ENCODE assay signal across 12 cellular contexts in the genomic region with DNA sequence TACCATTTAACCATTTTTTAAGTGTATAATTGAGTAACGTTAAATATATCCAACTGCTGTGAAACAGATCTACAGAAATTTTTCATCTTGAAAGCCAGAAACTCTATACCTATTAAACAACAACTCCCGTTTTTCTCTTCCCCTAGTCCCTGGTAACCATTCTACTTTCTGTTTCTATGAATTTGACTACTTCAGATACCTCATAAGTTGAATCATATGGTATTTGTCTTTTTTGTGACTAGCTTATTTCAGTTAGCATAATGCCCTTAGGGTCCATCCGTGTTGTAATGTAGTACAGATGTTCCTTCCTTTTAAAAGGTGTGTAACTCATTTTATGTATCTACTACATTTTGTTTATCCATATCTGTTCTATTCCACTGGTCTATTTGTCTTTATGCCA. TPM values are rescaled to one million over a fixed set of nuclear protein-coding genes. Genes with fewer than 3 reads are reported as not detected.
A peak's percentile ranks its signal among the peaks of the same experiment; 100 is the strongest.
DNase-seq lines count a peak whose midpoint lies in the region; ATAC-seq and TF ChIP-seq lines count a peak whose summit lies in the region.
"Had no signal": no experiment of that assay in that cellular context is flagged by ENCODE, and none has a peak within 500 bp of the region (broad histone marks: within the 10 kb centered on the region; RNA-seq: fewer than 3 reads in every experiment).

No MANE protein-coding gene starts in this region.

- CTCF ChIA-PET in MCF 10A (lab: Yijun Ruan, JAX): interaction anchor here (1.1 to 1.2 kb wide), 2 partner anchors 11 to 26 kb away, joined by 3 read pairs; no protein-coding TSS in a partner anchor

- no peak overlapping the region for H3K27ac Mint-ChIP-seq in MCF 10A (ENCODE audit: low read depth, unreplicated experiment)
- peak overlapping the region; percentile 70 for H3K27ac Mint-ChIP-seq in activated T-helper 1 cell treated with anti-CD3 and anti-CD28 coated beads, Interleukin-12 subunit alpha, Interleukin-12 subunit beta, Interleukin-2, Interleukin-4 antibody, amounts not matched to agents 30 ng/mL and 10 ng/mL and 1 ng/mL, durations not matched to agents 14 hours and 24 hours and 36 hours
- peak overlapping the region; percentile 2 for H3K27ac Mint-ChIP-seq in type B pancreatic cell

- H3K4me3 Mint-ChIP-seq in MCF 10A (ENCODE audit: unreplicated experiment) (no peak overlapping the region), type B pancreatic cell (no peak overlapping the region)
- H3K4me3 Mint-ChIP-seq in activated T-helper 1 cell treated with anti-CD3 and anti-CD28 coated beads, Interleukin-12 subunit alpha, Interleukin-12 subunit beta, Interleukin-2, Interleukin-4 antibody, amounts not matched to agents 30 ng/mL and 10 ng/mL and 1 ng/mL, durations not matched to agents 14 hours and 24 hours and 36 hours: peak overlapping the region; percentile 31

- H3K9me3 Mint-ChIP-seq in MCF 10A (ENCODE audit: unreplicated experiment): no peaks in the 10 kb centered on the region
- H3K9me3 Mint-ChIP-seq in activated T-helper 1 cell treated with anti-CD3 and anti-CD28 coated beads, Interleukin-12 subunit alpha, Interleukin-12 subunit beta, Interleukin-2, Interleukin-4 antibody, amounts not matched to agents 30 ng/mL and 10 ng/mL and 1 ng/mL, durations not matched to agents 14 hours and 24 hours and 36 hours: no peaks in the 10 kb centered on the region
- peaks cover 3% of the 10 kb centered on the region for H3K9me3 Mint-ChIP-seq in type B pancreatic cell

- peak; percentile 54 for DNase-seq in MCF 10A (ENCODE audit: unreplicated experiment)
- DNase-seq in breast epithelium (ENCODE audit: low spot score in 2 of 2): no peak
- DNase-seq in activated T-helper 1 cell treated with anti-CD3 and anti-CD28 coated beads, Interleukin-12 subunit alpha, Interleukin-12 subunit beta, Interleukin-2, Interleukin-4 antibody, amounts not matched to agents 30 ng/mL and 10 ng/mL and 1 ng/mL, durations not matched to agents 14 hours and 24 hours and 36 hours (ENCODE audit: low spot score): no peak
- DNase-seq in type B pancreatic cell (ENCODE audit: extremely low spot score, unreplicated experiment): no peak
- DNase-seq in amygdala (lab: John Stamatoyannopoulos, UW): no peak
- no peak for DNase-seq in NCI-H1048 (lab: John Stamatoyannopoulos, UW)
- DNase-seq: adrenal gland; NK-92 treated with Interleukin-12 subunit alpha and Interleukin-12 subunit beta, amount 100 ng/mL, for 24 hours; stimulated activated CD4-positive, alpha-beta T cell treated with anti-CD3 and anti-CD28 coated beads, Interleukin-2, amount 100 ng/mL, for 24 hours had no signal

- H3K27ac ChIP-seq in breast epithelium: no peak overlapping the region
- H3K27ac ChIP-seq: adrenal gland, thoracic aorta had no signal

- no TSS peak for BruUV-seq in MCF 10A (replicated peaks; lab: Mats Ljungman, UMichigan)

- no peaks in the 10 kb centered on the region for H3K36me3 ChIP-seq in breast epithelium
- H3K36me3 ChIP-seq: adrenal gland, thoracic aorta had no signal

- TF ChIP-seq CTCF in MCF 10A (IDR thresholded peaks at IDR 0.05; ENCODE audit: unreplicated experiment) (no peak), breast epithelium (IDR thresholded peaks at IDR 0.05) (no peak), type B pancreatic cell (conservative IDR thresholded peaks at IDR 0.05) (no peak)

- H3K36me3 Mint-ChIP-seq in MCF 10A (ENCODE audit: insufficient read depth, unreplicated experiment): peaks cover 7% of the 10 kb centered on the region
- H3K36me3 Mint-ChIP-seq in activated T-helper 1 cell treated with anti-CD3 and anti-CD28 coated beads, Interleukin-12 subunit alpha, Interleukin-12 subunit beta, Interleukin-2, Interleukin-4 antibody, amounts not matched to agents 30 ng/mL and 10 ng/mL and 1 ng/mL, durations not matched to agents 14 hours and 24 hours and 36 hours (ENCODE audit: low read depth): peaks cover 6% of the 10 kb centered on the region
- peaks cover 12% of the 10 kb centered on the region for H3K36me3 Mint-ChIP-seq in type B pancreatic cell

- H3K9me3 ChIP-seq in breast epithelium: no peaks in the 10 kb centered on the region
- H3K9me3 ChIP-seq: adrenal gland, thoracic aorta had no signal

- H3K4me1 Mint-ChIP-seq in MCF 10A (ENCODE audit: insufficient read depth, unreplicated experiment) (peaks cover 16% of the 10 kb centered on the region), type B pancreatic cell (ENCODE audit: unreplicated experiment) (peaks cover 3% of the 10 kb centered on the region)
- H3K4me1 Mint-ChIP-seq in activated T-helper 1 cell treated with anti-CD3 and anti-CD28 coated beads, Interleukin-12 subunit alpha, Interleukin-12 subunit beta, Interleukin-2, Interleukin-4 antibody, amounts not matched to agents 30 ng/mL and 10 ng/mL and 1 ng/mL, durations not matched to agents 14 hours and 24 hours and 36 hours (ENCODE audit: low read depth): peaks cover 44% of the 10 kb centered on the region

- H3K4me3 ChIP-seq in breast epithelium: no peak overlapping the region
- H3K4me3 ChIP-seq: adrenal gland, thoracic aorta had no signal

- intact Hi-C loops in MCF 10A (cut with micrococcal nuclease) (no loop called here), breast epithelium (cut with DNase I; ENCODE audit: low total_unique reads) (no loop called here)
- intact Hi-C loops in activated T-helper 1 cell treated with anti-CD3 and anti-CD28 coated beads, Interleukin-12 subunit alpha, Interleukin-12 subunit beta, Interleukin-2, Interleukin-4 antibody, amounts not matched to agents 30 ng/mL and 10 ng/mL and 1 ng/mL, durations not matched to agents 14 hours and 24 hours and 36 hours (cut with micrococcal nuclease): loop anchor here (10.0 kb wide), 1 partner anchor 55 kb away; no protein-coding TSS in a partner anchor

- peaks cover 0 to 8% of the 10 kb centered on the region in 2 donors for H3K27me3 ChIP-seq in breast epithelium
- H3K27me3 ChIP-seq: adrenal gland had no signal

- H3K4me1 ChIP-seq in breast epithelium: no peaks in the 10 kb centered on the region
- H3K4me1 ChIP-seq: adrenal gland had no signal

- H3K27me3 Mint-ChIP-seq in MCF 10A (ENCODE audit: insufficient read depth, unreplicated experiment) (no peaks in the 10 kb centered on the region), type B pancreatic cell (no peaks in the 10 kb centered on the region)
- H3K27me3 Mint-ChIP-seq in activated T-helper 1 cell treated with anti-CD3 and anti-CD28 coated beads, Interleukin-12 subunit alpha, Interleukin-12 subunit beta, Interleukin-2, Interleukin-4 antibody, amounts not matched to agents 30 ng/mL and 10 ng/mL and 1 ng/mL, durations not matched to agents 14 hours and 24 hours and 36 hours (ENCODE audit: insufficient read depth): no peaks in the 10 kb centered on the region

- TF ChIP-seq POLR2A in breast epithelium (IDR thresholded peaks at IDR 0.05): no peak

- POLR2A ChIA-PET in MCF 10A (lab: Yijun Ruan, JAX): interaction anchor here (1.0 to 1.7 kb wide), 4 partner anchors 20 to 174 kb away, joined by 3 to 5 read pairs (median 4); no protein-coding TSS in a partner anchor

- ATAC-seq in HG03039 (IDR thresholded peaks at IDR 0.05; ENCODE audit: unreplicated experiment) (peak; percentile 61), GM19324 (IDR thresholded peaks at IDR 0.05; ENCODE audit: low FRiP score, unreplicated experiment) (no peak)

RNA-seq across cellular contexts. Expression of gene STAG2, which starts 48.7 kb away (rescaled TPM):
- total RNA-seq in MCF 10A (2022): 71.5 and 80.7 TPM in 2 replicates
- total RNA-seq in breast epithelium: 100 to 1,000 TPM in 1 of 3 donors, 10 to 100 TPM in 2; 79.2 to 114 (median 83.2) TPM
- total RNA-seq in activated T-helper 1 cell treated with anti-CD3 and anti-CD28 coated beads, Interleukin-12 subunit alpha, Interleukin-12 subunit beta, Interleukin-2, Interleukin-4 antibody, amounts not matched to agents 30 ng/mL and 10 ng/mL and 1 ng/mL, durations not matched to agents 14 hours and 24 hours and 36 hours: 117 TPM in 2 replicates
- 62.5 and 89.5 TPM in 2 replicates for total RNA-seq in type B pancreatic cell (ENCODE audit: low replicate concordance)
